Comparison of ENCODE assay signal across 11 cellular contexts in the genomic region with DNA sequence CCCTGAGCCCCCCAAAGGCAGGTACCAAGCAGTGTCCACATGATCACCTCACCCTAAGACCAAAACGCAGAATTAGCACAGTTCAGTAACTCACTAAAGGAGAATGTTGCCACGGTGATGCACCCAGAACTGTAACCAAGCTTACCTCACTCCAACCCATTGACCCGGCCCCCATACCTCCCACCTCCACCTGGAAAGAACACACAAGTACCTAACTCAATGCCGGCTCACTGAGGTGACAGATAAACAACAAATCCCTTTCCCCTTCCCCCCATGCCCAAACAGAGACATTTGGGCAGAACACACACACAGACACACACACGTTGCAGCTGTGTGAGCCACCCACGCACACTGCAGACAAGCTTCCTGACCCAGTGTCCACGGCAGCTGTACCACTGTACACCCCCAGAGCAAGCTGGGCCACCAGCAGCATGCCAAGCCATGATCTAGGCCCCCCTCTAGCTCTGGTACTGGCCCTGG. TPM values are rescaled to one million over a fixed set of nuclear protein-coding genes. Genes with fewer than 3 reads are reported as not detected.
DNase-seq lines count a peak whose midpoint lies in the region; TF ChIP-seq lines count a peak whose summit lies in the region.
"Had no signal": no experiment of that assay in that cellular context is flagged by ENCODE, and none has a peak within 500 bp of the region (broad histone marks: within the 10 kb centered on the region; RNA-seq: fewer than 3 reads in every experiment).

No MANE protein-coding gene starts in this region.

- CTCF ChIA-PET in MCF 10A (lab: Yijun Ruan, JAX), result interaction anchor here (0.8 to 14.4 kb wide), 7 partner anchors 12 to 30 kb away, joined by 3 to 262 read pairs (median 6); partner anchors contain the start of gene SLC48A1

- POLR2A ChIA-PET in MCF 10A (lab: Yijun Ruan, JAX), result interaction anchor here (1.0 to 1.6 kb wide), 3 partner anchors 13 to 71 kb away, joined by 3 to 5 read pairs (median 4); no protein-coding TSS in a partner anchor

- intact Hi-C loops in breast epithelium (cut with DNase I; ENCODE audit: low total_unique reads), result no loop called here
- intact Hi-C loops in MCF 10A (cut with micrococcal nuclease), result no loop called here
- intact Hi-C loops in dorsolateral prefrontal cortex (cut with DNase I), result no loop called here

- no peaks in the 10 kb centered on the region for H3K9me3 ChIP-seq in breast epithelium
- no peaks in the 10 kb centered on the region for H3K9me3 ChIP-seq in muscle layer of duodenum (ENCODE audit: control insufficient read depth in 1 of 2, low read length in 2 of 2)
- H3K9me3 ChIP-seq in tibial nerve, result no peaks in the 10 kb centered on the region

- no peaks in the 10 kb centered on the region for H3K9me3 Mint-ChIP-seq in MCF 10A (ENCODE audit: unreplicated experiment)

- peaks cover 18 to 24% of the 10 kb centered on the region in 2 donors for H3K4me1 ChIP-seq in breast epithelium
- H3K4me1 ChIP-seq in muscle layer of duodenum (ENCODE audit: control insufficient read depth in 1 of 2, insufficient read depth in 2 of 2, low read length in 2 of 2), result peaks cover 10 to 13% of the 10 kb centered on the region in 2 donors
- peaks cover 0 to 59% (median 33%) of the 10 kb centered on the region in 4 donors for H3K4me1 ChIP-seq in tibial nerve

- H3K36me3 Mint-ChIP-seq in MCF 10A (ENCODE audit: insufficient read depth, unreplicated experiment), result peaks cover 6% of the 10 kb centered on the region

- no peaks in the 10 kb centered on the region for H3K27me3 ChIP-seq in breast epithelium
- H3K27me3 ChIP-seq in dorsolateral prefrontal cortex, result no peaks in the 10 kb centered on the region
- no peaks in the 10 kb centered on the region for H3K27me3 ChIP-seq in muscle layer of duodenum (ENCODE audit: low read depth, low read length)
- no peaks in the 10 kb centered on the region for H3K27me3 ChIP-seq in tibial nerve

- peaks cover 26% of the 10 kb centered on the region for H3K4me1 Mint-ChIP-seq in MCF 10A (ENCODE audit: insufficient read depth, unreplicated experiment)

- TF ChIP-seq EP300 in tibial nerve (IDR thresholded peaks at IDR 0.05), result no peak

- H3K27me3 Mint-ChIP-seq in MCF 10A (ENCODE audit: insufficient read depth, unreplicated experiment), result no peaks in the 10 kb centered on the region

- H3K4me3 ChIP-seq in breast epithelium (peak overlapping the region; percentile 54 to 70 (median 60)), dorsolateral prefrontal cortex (peak overlapping the region; percentile 46 to 91 (median 73)), muscle layer of duodenum (ENCODE audit: low read depth in 1 of 2, low read length in 2 of 2) (peak overlapping the region; percentile 80 to 84), tibial nerve (peak overlapping the region; percentile 9 to 74 (median 45))

- TF ChIP-seq CTCF in breast epithelium (IDR thresholded peaks at IDR 0.05) (no peak), MCF 10A (IDR thresholded peaks at IDR 0.05; ENCODE audit: unreplicated experiment) (no peak), dorsolateral prefrontal cortex (IDR thresholded peaks at IDR 0.05 in 54 of 56, conservative IDR thresholded peaks at IDR 0.05 in 2 of 56; ENCODE audit: low read depth in 1 of 56, partially characterized antibody in 56 of 56) (no peak), tibial nerve (IDR thresholded peaks at IDR 0.05) (no peak)

- H3K4me3 Mint-ChIP-seq in MCF 10A (ENCODE audit: unreplicated experiment), result no peak overlapping the region

- no peak overlapping the region for H3K27ac Mint-ChIP-seq in MCF 10A (ENCODE audit: low read depth, unreplicated experiment)

- no peak for DNase-seq in breast epithelium (ENCODE audit: low spot score in 2 of 2)
- DNase-seq in MCF 10A (ENCODE audit: unreplicated experiment), result no peak
- DNase-seq in dorsolateral prefrontal cortex, result peak in 1 of 10 donors; percentile 46
- DNase-seq in tibial nerve (ENCODE audit: low spot score in 2 of 2), result no peak
- DNase-seq in NCI-H1694 (lab: John Stamatoyannopoulos, UW), result no peak
- no peak for DNase-seq in NCI-H2107 treated with DMSO at 0.1 percent for 48 hours (lab: John Stamatoyannopoulos, UW; ENCODE audit: unreplicated experiment)
- DNase-seq in NAMALWA (ENCODE audit: low spot score), result no peak
- DNase-seq: stimulated activated CD4-positive, alpha-beta T cell treated with anti-CD3 and anti-CD28 coated beads, Interleukin-2, amount 100 ng/mL, for 48 hours; T-helper 9 cell had no signal

- TF ChIP-seq POLR2A in breast epithelium (IDR thresholded peaks at IDR 0.05) (no peak), tibial nerve (IDR thresholded peaks at IDR 0.05) (no peak)

- WGBS in tibial nerve, 2 donors, result 46 to 48% methylated on average over 7 of the region's 7 CpGs

- BruUV-seq in MCF 10A (replicated peaks; lab: Mats Ljungman, UMichigan), result no TSS peak

- H3K36me3 ChIP-seq in breast epithelium (no peaks in the 10 kb centered on the region), muscle layer of duodenum (ENCODE audit: control insufficient read depth in 1 of 2, insufficient read depth in 2 of 2, low read length in 2 of 2) (no peaks in the 10 kb centered on the region), tibial nerve (no peaks in the 10 kb centered on the region)

- H3K27ac ChIP-seq in breast epithelium, result peak overlapping the region; percentile 87 to 88
- peak overlapping the region; percentile 14 to 97 (median 95) for H3K27ac ChIP-seq in dorsolateral prefrontal cortex
- H3K27ac ChIP-seq in muscle layer of duodenum (ENCODE audit: low read length), result no peak overlapping the region
- peak overlapping the region in 2 of 4 donors; percentile 76 to 81 for H3K27ac ChIP-seq in tibial nerve

RNA-seq across cellular contexts. Expression of gene RAPGEF3, which starts 1.3 kb away (rescaled TPM):
- 10 to 100 TPM; 40.6 to 87.8 (median 60.3) TPM for total RNA-seq in breast epithelium
- 1.4 and 3.4 TPM in 2 replicates for total RNA-seq in MCF 10A (2022)
- 100 to 1,000 TPM in 51 of 120 experiments, 10 to 100 TPM in 69; 33.3 to 206 (median 93.7) TPM for total RNA-seq in dorsolateral prefrontal cortex
- 100 to 1,000 TPM in 1 of 4 donors, 10 to 100 TPM in 3; 47.3 to 109 (median 83.6) TPM for total RNA-seq in tibial nerve

RNA-seq across cellular contexts. Expression of gene SLC48A1, which starts 15.6 kb away (rescaled TPM):
- total RNA-seq in breast epithelium (10 to 100 TPM; 27.5 to 51.5 (median 30.6) TPM), MCF 10A (2022) (19.4 and 20.2 TPM in 2 replicates), dorsolateral prefrontal cortex (100 to 1,000 TPM in 84 of 120 experiments, 10 to 100 TPM in 36; 71.9 to 264 (median 114) TPM), tibial nerve (10 to 100 TPM; 24.6 to 37.9 (median 33.8) TPM)

RNA-seq across cellular contexts. Expression of gene ENDOU, which starts 32.1 kb away (rescaled TPM):
- 1 to 10 TPM in 2 of 3 donors, under 1 TPM in 1; 0.98 to 1.4 (median 1.0) TPM for total RNA-seq in breast epithelium
- total RNA-seq in MCF 10A (2022), result not detected in 2 replicates
- 1 to 10 TPM in 111 of 120 experiments, under 1 TPM in 9; 0.65 to 4.5 (median 2.0) TPM for total RNA-seq in dorsolateral prefrontal cortex
- 1 to 10 TPM in 1 of 4 donors, under 1 TPM in 2, not detected in 1; 0.30 to 1.2 (median 0.42) TPM for total RNA-seq in tibial nerve
- total RNA-seq: left lobe of liver had no signal

RNA-seq across cellular contexts. Expression of gene RPAP3, which starts 51.6 kb away (rescaled TPM):
- total RNA-seq in breast epithelium (10 to 100 TPM; 11.4 to 25.0 (median 18.7) TPM), MCF 10A (2022) (16.2 and 22.5 TPM in 2 replicates), dorsolateral prefrontal cortex (10 to 100 TPM; 18.5 to 41.3 (median 28.2) TPM), tibial nerve (10 to 100 TPM in 3 of 4 donors, 1 to 10 TPM in 1; 8.8 to 19.2 (median 15.5) TPM)
